Comparison of ENCODE assay signal across 8 cellular contexts in genomic region chr16:84600343-84601229, GRCh38. TPM values are rescaled to one million over a fixed set of nuclear protein-coding genes. Genes with fewer than 3 reads are reported as not detected.
DNase-seq lines count a peak whose midpoint lies in the region; ATAC-seq and TF ChIP-seq lines count a peak whose summit lies in the region.

No MANE protein-coding gene starts in this region.

- H3K4me1 Mint-ChIP-seq in immature natural killer cell (peaks cover 47 to 54% of the 10 kb centered on the region in 2 donors), H9 (peaks cover 57 to 72% of the 10 kb centered on the region in 2 experiments)

- H3K14ac ChIP-seq in H9 (ENCODE audit: insufficient read depth, low read length): no peak overlapping the region

- H3K36me3 ChIP-seq in DOHH2 (ENCODE audit: control insufficient read depth, low read length): peaks cover 30% of the 10 kb centered on the region
- H3K36me3 ChIP-seq in upper lobe of left lung: no peaks in the 10 kb centered on the region

- peak overlapping the region; percentile 98 for H3K27ac ChIP-seq in DOHH2 (ENCODE audit: low read depth, low read length)
- peak overlapping the region; percentile 80 to 92 (median 86) for H3K27ac ChIP-seq in upper lobe of left lung
- H3K27ac ChIP-seq in H9 (ENCODE audit: insufficient read length, low read depth, low read length): no peak overlapping the region

- H3K23me2 ChIP-seq in H9 (ENCODE audit: insufficient read length, low read depth, low read length, poor library complexity, severe bottlenecking): no peaks in the 10 kb centered on the region

- DNase-seq in activated CD4-positive, alpha-beta T cell treated with anti-CD3 and anti-CD28 coated beads, Interleukin-2, amount 50 U/mL, for 48 hours: peak; percentile 33 to 48
- DNase-seq in immature natural killer cell (no peak), upper lobe of left lung (no peak), H9 (no peak), dedifferentiated amniotic fluid mesenchymal stem cell (ENCODE audit: extremely low spot score) (no peak)

- H3K27me3 ChIP-seq in DOHH2 (ENCODE audit: control insufficient read depth, low read length) (no peaks in the 10 kb centered on the region), upper lobe of left lung (no peaks in the 10 kb centered on the region), H9 (ENCODE audit: insufficient read depth, low read length) (no peaks in the 10 kb centered on the region)

- H3K9me3 ChIP-seq in DOHH2 (ENCODE audit: control insufficient read depth, insufficient read depth, low read length) (no peaks in the 10 kb centered on the region), upper lobe of left lung (no peaks in the 10 kb centered on the region), H9 (ENCODE audit: control insufficient read depth, low read depth, low read length) (no peaks in the 10 kb centered on the region)

- no peak overlapping the region for H3K9ac ChIP-seq in H9 (ENCODE audit: extremely low read depth, insufficient read length, low read length)

- TF ChIP-seq EP300 in upper lobe of left lung (IDR thresholded peaks at IDR 0.05): no peak

- H3K4me3 Mint-ChIP-seq in immature natural killer cell (peak overlapping the region; percentile 6 to 73 (median 46)), H9 (no peak overlapping the region)

- H4K20me1 ChIP-seq in DOHH2 (ENCODE audit: control insufficient read depth, insufficient read depth, low read depth, low read length): 0 out of 2 replicates have a peak, but pooled peaks cover 2% of the 10 kb centered on the region
- peaks cover 3% of the 10 kb centered on the region for H4K20me1 ChIP-seq in H9 (ENCODE audit: control insufficient read depth, insufficient read depth, insufficient read length)

- no peak overlapping the region for H4K91ac ChIP-seq in H9 (ENCODE audit: insufficient read length, low read depth, low read length)

- no peaks in the 10 kb centered on the region for H3K9me2 ChIP-seq in DOHH2 (replicated peaks; ENCODE audit: control insufficient read depth, low read length)

- no peak overlapping the region for H2BK20ac ChIP-seq in H9 (ENCODE audit: low read depth, low read length, poor library complexity, severe bottlenecking)

- peak in 1 of 4 donors; percentile 13 for TF ChIP-seq POLR2A in upper lobe of left lung (IDR thresholded peaks at IDR 0.05)

- no peak overlapping the region for H2BK15ac ChIP-seq in H9 (ENCODE audit: low read depth, low read length)

- no peak overlapping the region for H4K8ac ChIP-seq in H9 (replicated peaks; ENCODE audit: insufficient read length, low read depth, low read length)

- H3K79me1 ChIP-seq in H9 (ENCODE audit: insufficient read depth, low read depth, low read length, poor library complexity, severe bottlenecking): no peaks in the 10 kb centered on the region

- peak overlapping the region; percentile 78 for H3K4me3 ChIP-seq in DOHH2 (ENCODE audit: low read length)
- peak overlapping the region in 1 of 4 donors; percentile 17 for H3K4me3 ChIP-seq in upper lobe of left lung

- H3K36me3 Mint-ChIP-seq in immature natural killer cell (peaks cover 0 to 4% (median 0%) of the 10 kb centered on the region in 3 donors), H9 (ENCODE audit: insufficient read depth in 1 of 3, low read depth in 3 of 3) (peaks cover 8 to 17% (median 8%) of the 10 kb centered on the region in 3 experiments)

- no peak overlapping the region for H2AK5ac ChIP-seq in H9 (ENCODE audit: insufficient read length, low read length)

- H3K27me3 Mint-ChIP-seq in immature natural killer cell (ENCODE audit: low read depth in 3 of 3) (peaks cover 7 to 23% (median 13%) of the 10 kb centered on the region in 3 donors), H9 (ENCODE audit: low read depth) (peaks cover 9% of the 10 kb centered on the region)

- peaks cover 46% of the 10 kb centered on the region for H3F3A ChIP-seq in DOHH2 (ENCODE audit: control insufficient read depth, insufficient read depth)

- H2BK5ac ChIP-seq in H9 (ENCODE audit: insufficient read length, low read length): no peak overlapping the region

- 70 to 80% methylated on average over 22 to 25 of the region's 25 CpGs for WGBS in upper lobe of left lung, 2 donors
- WGBS in H9 (ENCODE audit: extremely low coverage, insufficient read length, low lambda C conversion rate): no CpG with 5 or more reads among the region's 25 CpGs

- H3K9me3 Mint-ChIP-seq in immature natural killer cell (no peaks in the 10 kb centered on the region), H9 (peaks cover 4 to 5% of the 10 kb centered on the region in 2 experiments; a peak in 3 of 5 replicates)

- H2BK12ac ChIP-seq in H9 (ENCODE audit: insufficient read length, low read depth, low read length): no peak overlapping the region

- H3K79me2 ChIP-seq in DOHH2 (ENCODE audit: control insufficient read depth, low read length): peaks cover 81% of the 10 kb centered on the region
- no peaks in the 10 kb centered on the region; the same call in 1 of the 2 replicates for H3K79me2 ChIP-seq in H9 (ENCODE audit: insufficient read depth, low read length)

- no peak overlapping the region for H3K56ac ChIP-seq in H9 (ENCODE audit: insufficient read length, low read depth, low read length)

- no peak overlapping the region for H2BK120ac ChIP-seq in H9 (ENCODE audit: low read depth, low read length, poor library complexity, severe bottlenecking)

- no peak for TF ChIP-seq CTCF in DOHH2 (IDR thresholded peaks at IDR 0.05; ENCODE audit: low read depth, low read length, poor library complexity, severe bottlenecking)
- no peak for TF ChIP-seq CTCF in upper lobe of left lung (IDR thresholded peaks at IDR 0.05)
- TF ChIP-seq CTCF in H9 (conservative IDR thresholded peaks at IDR 0.05): no peak

- no peak overlapping the region for H3K23ac ChIP-seq in H9 (ENCODE audit: insufficient read length, low read depth, low read length)

- peak overlapping the region; percentile 99 for H3K4me2 ChIP-seq in DOHH2 (ENCODE audit: low read length)
- no peak overlapping the region for H3K4me2 ChIP-seq in H9 (ENCODE audit: insufficient read depth, insufficient read length, low read length)

- no peak overlapping the region for H3T11ph ChIP-seq in H9 (ENCODE audit: low read length)

- peaks cover 99% of the 10 kb centered on the region for H3K4me1 ChIP-seq in DOHH2 (ENCODE audit: control insufficient read depth, low read length)
- peaks cover 44 to 86% (median 60%) of the 10 kb centered on the region in 4 donors for H3K4me1 ChIP-seq in upper lobe of left lung
- H3K4me1 ChIP-seq in H9 (ENCODE audit: insufficient read depth, low read length): peaks cover 4% of the 10 kb centered on the region; the same call in 1 of the 2 replicates

- H3K4ac ChIP-seq in H9 (ENCODE audit: low read depth, low read length): no peak overlapping the region

- no peak overlapping the region for H4K5ac ChIP-seq in H9 (ENCODE audit: insufficient read length, low read depth, low read length)

- H3K27ac Mint-ChIP-seq in immature natural killer cell (peak overlapping the region; percentile 30 to 79 (median 74)), H9 (no peak overlapping the region)

- H3K18ac ChIP-seq in H9 (ENCODE audit: insufficient read length, low read depth, low read length): no peak overlapping the region

- ATAC-seq in GM19438 (IDR thresholded peaks at IDR 0.05; ENCODE audit: low read depth, unreplicated experiment) (peak; percentile 63), HG03457 (IDR thresholded peaks at IDR 0.05; ENCODE audit: unreplicated experiment) (peak; percentile 56), upper lobe of left lung (ENCODE audit: low FRiP score in 2 of 2) (peak; percentile 19 to 42)

- no peak overlapping the region for H2AFZ ChIP-seq in H9 (ENCODE audit: low read length)

RNA-seq across cellular contexts. Expression of gene COTL1, which starts 17.3 kb away (rescaled TPM):
- 100 to 1,000 TPM; 193 to 268 (median 235) TPM for polyA plus RNA-seq in immature natural killer cell
- total RNA-seq in upper lobe of left lung (100 to 1,000 TPM in 2 of 6 donors, 10 to 100 TPM in 4; 31.6 to 256 (median 75.6) TPM), H9 (2021) (81.4 and 88.6 TPM in 2 replicates)

RNA-seq across cellular contexts. Expression of gene KLHL36, which starts 47.7 kb away (rescaled TPM):
- polyA plus RNA-seq in immature natural killer cell: 10 to 100 TPM; 18.0 to 28.0 (median 20.7) TPM
- total RNA-seq in upper lobe of left lung: 10 to 100 TPM; 44.1 to 92.2 (median 54.2) TPM
- 32.2 and 36.7 TPM in 2 replicates for total RNA-seq in H9 (2021)

Comparison
In these comparisons a context has a peak if more than half of its experiments do, and no peak if none do; other contexts are left out.
1. DNase-seq: peak in activated CD4-positive, alpha-beta T cell treated with anti-CD3 and anti-CD28 coated beads, Interleukin-2, amount 50 U/mL, for 48 hours (2 of 2); none in immature natural killer cell (0 of 3), upper lobe of left lung (0 of 2), H9 (single experiment) and dedifferentiated amniotic fluid mesenchymal stem cell (single experiment).
2. H3K27ac Mint-ChIP-seq: peak in immature natural killer cell (6 of 6); none in H9 (0 of 3).
3. H3K4me3 Mint-ChIP-seq: peak in immature natural killer cell (5 of 5); none in H9 (0 of 2).
4. Peak in every context shown above with its lines, with median percentiles within 50 percentile points of each other: ATAC-seq.